ENCODE assay signal across 28 cellular contexts in the genomic region with DNA sequence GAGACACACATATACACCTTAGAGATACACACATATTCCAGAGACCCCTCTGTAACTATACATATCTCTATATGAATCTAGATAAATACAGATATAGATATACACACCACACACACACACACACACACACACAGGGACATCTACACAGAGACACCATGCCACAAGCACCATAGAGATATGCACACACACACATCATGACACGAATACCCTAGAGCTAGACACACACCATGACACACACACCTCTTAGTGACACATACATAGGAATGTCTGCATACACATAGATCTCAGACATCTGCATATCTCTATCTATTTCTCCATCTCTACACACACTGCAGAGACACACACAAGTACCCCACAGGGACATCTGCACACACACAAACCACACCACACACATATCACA.
"Had no signal": no experiment of that assay in that cellular context is flagged by ENCODE, and none has a peak within 500 bp of the region (broad histone marks: within the 10 kb centered on the region; RNA-seq: fewer than 3 reads in every experiment).

No MANE protein-coding gene starts in this region.

- H3K4me2 ChIP-seq: neural progenitor cell had no signal

- H3K9me3 Mint-ChIP-seq: dendritic cell treated with granulocyte-macrophage colony-stimulating factor and Interleukin-4, amounts not matched to agents 40 ng/mL and 50 ng/mL, for 4 days; endodermal cell; immature natural killer cell; nephron; neural progenitor cell; stimulated activated naive CD8-positive, alpha-beta T cell treated with anti-CD3 and anti-CD28 coated beads, Interleukin-15, Interleukin-2, amounts not matched to agents 100 ng/mL and 50 ng/mL, for 24 hours had no signal

- H3K9ac ChIP-seq: neural progenitor cell, parathyroid adenoma had no signal

- H3K79me2 ChIP-seq: parathyroid adenoma had no signal

- ATAC-seq: left ventricle myocardium superior; lower lobe of right lung; mucosa of descending colon; sciatic nerve; stimulated activated memory B cell treated with anti-CD40 and anti-IgM and Interleukin-4, amounts not matched to agents 10 μg/mL and 1 μg/mL and 100 μg/mL, for 72 hours had no signal

- H3K27ac Mint-ChIP-seq: dendritic cell treated with granulocyte-macrophage colony-stimulating factor and Interleukin-4, amounts not matched to agents 40 ng/mL and 50 ng/mL, for 4 days; endodermal cell; immature natural killer cell; naive B cell; nephron; neural progenitor cell; stimulated activated memory B cell treated with anti-CD40 and anti-IgM and Interleukin-4, amounts not matched to agents 10 μg/mL and 1 μg/mL and 100 μg/mL, for 72 hours; stimulated activated naive CD8-positive, alpha-beta T cell treated with anti-CD3 and anti-CD28 coated beads, Interleukin-15, Interleukin-2, amounts not matched to agents 100 ng/mL and 50 ng/mL, for 24 hours; type B pancreatic cell had no signal

- H2AFZ ChIP-seq: neural progenitor cell, parathyroid adenoma had no signal

- H3K4me3 ChIP-seq: esophagus squamous epithelium, lower lobe of right lung, mucosa of descending colon, neural progenitor cell, prostate gland, right atrium auricular region, thyroid gland had no signal

- H3K36me3 Mint-ChIP-seq: immature natural killer cell; naive B cell; neural progenitor cell; stimulated activated memory B cell treated with anti-CD40 and anti-IgM and Interleukin-4, amounts not matched to agents 10 μg/mL and 1 μg/mL and 100 μg/mL, for 72 hours; type B pancreatic cell had no signal

- H3K27me3 ChIP-seq: neural progenitor cell, right atrium auricular region, thyroid gland had no signal

- H3K4me1 ChIP-seq: esophagus squamous epithelium, lower lobe of right lung, parathyroid adenoma, prostate gland, thyroid gland had no signal

- H3K4me3 Mint-ChIP-seq: dendritic cell treated with granulocyte-macrophage colony-stimulating factor and Interleukin-4, amounts not matched to agents 40 ng/mL and 50 ng/mL, for 4 days; endodermal cell; immature natural killer cell; naive B cell; nephron; neural progenitor cell; stimulated activated memory B cell treated with anti-CD40 and anti-IgM and Interleukin-4, amounts not matched to agents 10 μg/mL and 1 μg/mL and 100 μg/mL, for 72 hours; stimulated activated naive CD8-positive, alpha-beta T cell treated with anti-CD3 and anti-CD28 coated beads, Interleukin-15, Interleukin-2, amounts not matched to agents 100 ng/mL and 50 ng/mL, for 24 hours; type B pancreatic cell had no signal

- FAIRE-seq: colon, frontal cortex had no signal

- DNase-seq: central memory CD4-positive, alpha-beta T cell; effector CD8-positive, alpha-beta T cell; endodermal cell; erythroblast; esophagus squamous epithelium; hypothalamus; immature natural killer cell; islet precursor cell; kidney glomerular epithelial cell; left ventricle myocardium superior; lower lobe of right lung; mucosa of descending colon; naive B cell; stimulated activated CD4-positive, alpha-beta T cell treated with anti-CD3 and anti-CD28 coated beads, Interleukin-2, amount 100 ng/mL, for 24 hours; stimulated activated CD4-positive, alpha-beta T cell treated with anti-CD3 and anti-CD28 coated beads, Interleukin-4, amount 100 ng/mL, for 24 hours; thyroid gland had no signal

- H3K4me1 Mint-ChIP-seq: endodermal cell; immature natural killer cell; naive B cell; nephron; stimulated activated memory B cell treated with anti-CD40 and anti-IgM and Interleukin-4, amounts not matched to agents 10 μg/mL and 1 μg/mL and 100 μg/mL, for 72 hours had no signal

- H3K9me3 ChIP-seq: esophagus squamous epithelium, lower lobe of right lung, mucosa of descending colon, prostate gland, right atrium auricular region, thyroid gland had no signal

- H3K27ac ChIP-seq: esophagus squamous epithelium, lower lobe of right lung, neural progenitor cell, parathyroid adenoma, prostate gland, right atrium auricular region, thyroid gland had no signal

- H3K36me3 ChIP-seq: esophagus squamous epithelium, lower lobe of right lung, neural progenitor cell, prostate gland, right atrium auricular region, thyroid gland had no signal
